In the genomic region with DNA sequence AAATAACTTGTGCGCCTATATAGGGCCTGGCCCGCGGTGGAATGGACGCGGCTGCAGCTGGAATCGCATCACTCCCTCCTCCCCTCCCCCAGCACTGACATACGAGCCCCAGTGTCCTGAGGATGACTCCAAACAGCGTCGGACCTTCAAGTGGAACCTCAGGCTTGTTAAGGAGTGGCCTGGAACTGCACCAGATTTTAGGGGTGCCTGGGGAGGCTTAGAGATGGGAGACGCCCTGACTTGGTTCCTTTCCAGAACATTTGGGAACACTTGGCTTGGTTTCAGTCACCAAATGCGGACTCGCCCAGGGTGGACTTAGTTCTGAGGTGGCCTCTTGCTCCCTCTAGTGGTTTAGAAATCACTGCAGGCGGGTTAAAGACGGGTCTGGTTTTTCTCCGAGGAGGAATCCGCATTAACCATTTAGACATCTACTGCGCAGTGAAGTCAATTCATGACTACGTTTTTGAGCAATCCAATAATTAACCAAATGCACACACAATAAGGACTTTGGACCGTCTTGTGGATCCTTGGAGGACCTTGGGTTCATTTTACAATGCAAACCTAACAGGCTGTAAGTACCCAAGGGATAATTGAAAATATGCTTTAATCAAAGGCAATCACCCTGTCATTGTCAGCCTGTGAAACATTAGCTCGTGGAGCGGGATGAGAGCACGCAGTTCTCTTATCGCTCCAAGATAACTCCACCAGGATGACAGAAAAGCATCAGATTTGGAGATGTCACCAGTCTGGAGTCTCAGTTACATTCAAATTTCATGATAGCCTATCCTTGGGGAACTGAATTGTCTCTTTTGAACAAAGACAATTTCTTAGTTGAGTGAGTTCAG, we compare ENCODE assay signal across 8 cellular contexts. TPM values are rescaled to one million over a fixed set of nuclear protein-coding genes. Genes with fewer than 3 reads are reported as not detected.
DNase-seq lines count a peak whose midpoint lies in the region; ATAC-seq and TF ChIP-seq lines count a peak whose summit lies in the region.

No MANE protein-coding gene starts in this region.

- H3K9me3 Mint-ChIP-seq in endothelial cell (ENCODE audit: unreplicated experiment) = no peaks in the 10 kb centered on the region
- no peaks in the 10 kb centered on the region for H3K9me3 Mint-ChIP-seq in stimulated activated memory B cell treated with anti-CD40 and anti-IgM and Interleukin-4, amounts not matched to agents 10 μg/mL and 1 μg/mL and 100 μg/mL, for 72 hours

- H3K27me3 Mint-ChIP-seq in endothelial cell (ENCODE audit: unreplicated experiment) = peaks cover 4% of the 10 kb centered on the region
- peaks cover 36% of the 10 kb centered on the region for H3K27me3 Mint-ChIP-seq in stimulated activated memory B cell treated with anti-CD40 and anti-IgM and Interleukin-4, amounts not matched to agents 10 μg/mL and 1 μg/mL and 100 μg/mL, for 72 hours

- H2AFZ ChIP-seq in mesenchymal stem cell (ENCODE audit: low read depth, low read length) = peak overlapping the region; percentile 2

- no peak overlapping the region for H3K14ac ChIP-seq in mesenchymal stem cell (ENCODE audit: low read length in 2 of 2)

- no peak overlapping the region for H3K4ac ChIP-seq in mesenchymal stem cell (ENCODE audit: low read depth in 1 of 2, low read length in 2 of 2)

- H4K91ac ChIP-seq in mesenchymal stem cell (ENCODE audit: low read length) = peak overlapping the region; percentile 65

- H3K36me3 Mint-ChIP-seq in endothelial cell (ENCODE audit: low read depth, unreplicated experiment) = no peaks in the 10 kb centered on the region
- H3K36me3 Mint-ChIP-seq in stimulated activated memory B cell treated with anti-CD40 and anti-IgM and Interleukin-4, amounts not matched to agents 10 μg/mL and 1 μg/mL and 100 μg/mL, for 72 hours = no peaks in the 10 kb centered on the region

- TF ChIP-seq CTCF in AG04450 (IDR thresholded peaks at IDR 0.05; ENCODE audit: low read depth, low read length) (peak; percentile 92), HL-60 (IDR thresholded peaks at IDR 0.05; ENCODE audit: insufficient read depth, low read length) (peak; percentile 70), endothelial cell (IDR thresholded peaks at IDR 0.05; ENCODE audit: unreplicated experiment) (peak; percentile 88)

- peak overlapping the region; percentile 83 for H4K8ac ChIP-seq in mesenchymal stem cell (ENCODE audit: low read length)

- H3K4me2 ChIP-seq in mesenchymal stem cell (ENCODE audit: low read length, poor library complexity, severe bottlenecking) = peak overlapping the region; percentile 91

- WGBS in mesenchymal stem cell = 3% methylated on average over 18 of the region's 23 CpGs

- no peaks in the 10 kb centered on the region for H3K79me1 ChIP-seq in mesenchymal stem cell (replicated peaks; ENCODE audit: low read length, poor library complexity, severe bottlenecking)

- H3K27ac ChIP-seq in AG04450 (ENCODE audit: low read depth, low read length) (no peak overlapping the region), HL-60 (replicated peaks) (no peak overlapping the region), mesenchymal stem cell (ENCODE audit: low read length, poor library complexity, severe bottlenecking) (no peak overlapping the region)

- peak; percentile 81 for ATAC-seq in GM18867 (IDR thresholded peaks at IDR 0.05; ENCODE audit: unreplicated experiment)
- no peak for ATAC-seq in stimulated activated memory B cell treated with anti-CD40 and anti-IgM and Interleukin-4, amounts not matched to agents 10 μg/mL and 1 μg/mL and 100 μg/mL, for 72 hours

- peak overlapping the region; percentile 3 to 59 for H2BK12ac ChIP-seq in mesenchymal stem cell (ENCODE audit: low read length in 2 of 2)

- H2BK120ac ChIP-seq in mesenchymal stem cell (ENCODE audit: low read depth, low read length) = no peak overlapping the region

- H3K18ac ChIP-seq in mesenchymal stem cell (ENCODE audit: low read depth in 1 of 2, low read length in 2 of 2) = peak overlapping the region; percentile 59 to 73

- H3K27me3 ChIP-seq in AG04450 (ENCODE audit: control insufficient read depth, insufficient read depth, low read length) (no peaks in the 10 kb centered on the region), HL-60 (ENCODE audit: insufficient read depth, poor library complexity, severe bottlenecking) (peaks cover 3% of the 10 kb centered on the region), mesenchymal stem cell (ENCODE audit: control insufficient read depth in 1 of 2, insufficient read depth in 1 of 2, low read length in 2 of 2) (peaks cover 0 to 4% of the 10 kb centered on the region in 2 experiments)

- H3K9me3 ChIP-seq in AG04450 (ENCODE audit: control insufficient read depth, insufficient read depth, low read length) (no peaks in the 10 kb centered on the region), mesenchymal stem cell (ENCODE audit: control insufficient read depth, low read length) (no peaks in the 10 kb centered on the region)

- no peak overlapping the region for H2AK5ac ChIP-seq in mesenchymal stem cell (ENCODE audit: low read length, severe bottlenecking)

- peaks cover 12% of the 10 kb centered on the region for H3K4me1 Mint-ChIP-seq in endothelial cell (ENCODE audit: unreplicated experiment)
- peaks cover 4% of the 10 kb centered on the region for H3K4me1 Mint-ChIP-seq in stimulated activated memory B cell treated with anti-CD40 and anti-IgM and Interleukin-4, amounts not matched to agents 10 μg/mL and 1 μg/mL and 100 μg/mL, for 72 hours

- DNase-seq in AG04450 (ENCODE audit: low read depth, low spot score) (peak; percentile 64), HL-60 (ENCODE audit: low read depth in 1 of 2, low spot score in 1 of 2) (peak in 1 of 2 experiments; percentile 58), NCI-H774 (lab: John Stamatoyannopoulos, UW) (peak; percentile 80), endothelial cell (ENCODE audit: low spot score) (peak; percentile 73), mesenchymal stem cell (peak; percentile 87)
- DNase-seq in activated CD8-positive, alpha-beta memory T cell treated with anti-CD3 and anti-CD28 coated beads for 4 hours (ENCODE audit: low read depth in 2 of 2) = peak; percentile 9 to 25

- peak overlapping the region; percentile 75 for H3K9ac ChIP-seq in mesenchymal stem cell (ENCODE audit: low read length)

- no peak overlapping the region for H2BK5ac ChIP-seq in mesenchymal stem cell (ENCODE audit: low read depth, low read length, poor library complexity, severe bottlenecking)

- H3K4me3 ChIP-seq in AG04450 (ENCODE audit: low read depth, low read length) = peak overlapping the region; percentile 61
- H3K4me3 ChIP-seq in HL-60 (replicated peaks; ENCODE audit: insufficient read depth, low read length) = no peak overlapping the region
- peak overlapping the region; percentile 15 to 67 for H3K4me3 ChIP-seq in mesenchymal stem cell (ENCODE audit: insufficient read depth in 1 of 2, low read depth in 1 of 2, low read length in 2 of 2)

- H3K23ac ChIP-seq in mesenchymal stem cell (ENCODE audit: low read length in 2 of 2) = no peak overlapping the region

- H3K4me1 ChIP-seq in mesenchymal stem cell (ENCODE audit: control insufficient read depth, insufficient read depth, low read depth, low read length) = peaks cover 3% of the 10 kb centered on the region

- H2BK15ac ChIP-seq in mesenchymal stem cell (ENCODE audit: low read depth, poor library complexity, severe bottlenecking) = no peak overlapping the region

- POLR2A ChIA-PET in AG04450 (lab: Yijun Ruan, JAX) = no interaction called here

- peak overlapping the region; percentile 77 for H3K4me3 Mint-ChIP-seq in endothelial cell (ENCODE audit: unreplicated experiment)
- peak overlapping the region; percentile 10 for H3K4me3 Mint-ChIP-seq in stimulated activated memory B cell treated with anti-CD40 and anti-IgM and Interleukin-4, amounts not matched to agents 10 μg/mL and 1 μg/mL and 100 μg/mL, for 72 hours

- no peak overlapping the region for H3K27ac Mint-ChIP-seq in endothelial cell (ENCODE audit: unreplicated experiment)
- H3K27ac Mint-ChIP-seq in stimulated activated memory B cell treated with anti-CD40 and anti-IgM and Interleukin-4, amounts not matched to agents 10 μg/mL and 1 μg/mL and 100 μg/mL, for 72 hours = no peak overlapping the region

- CTCF ChIA-PET in AG04450 (lab: Charles Lee) = interaction anchor here (0.5 to 3.1 kb wide), 21 partner anchors 16 to 1203 kb away, joined by 3 to 25 read pairs (median 4); no protein-coding TSS in a partner anchor

- no peaks in the 10 kb centered on the region for H3K36me3 ChIP-seq in mesenchymal stem cell (ENCODE audit: control insufficient read depth in 1 of 2, insufficient read depth in 2 of 2, low read depth in 1 of 2, low read length in 2 of 2)

RNA-seq across cellular contexts. Expression of a gene that starts 11.2 kb away (rescaled TPM):
- polyA plus RNA-seq in AG04450 (2011; rRNA removed) = 380 and 464 TPM in 2 replicates
- 547 and 747 TPM in 2 replicates for polyA minus RNA-seq in AG04450 (2011; rRNA and poly(A)+ RNA removed)
- total RNA-seq in endothelial cell (ENCODE audit: unreplicated experiment) = 3.4 TPM
- polyA plus RNA-seq in mesenchymal stem cell (2013, experiment 1 of 2) = 343 TPM
- polyA plus RNA-seq in mesenchymal stem cell (2013, experiment 2 of 2) = 347 TPM
